Comparison of ENCODE assay signal across 1 cellular context in the genomic region with DNA sequence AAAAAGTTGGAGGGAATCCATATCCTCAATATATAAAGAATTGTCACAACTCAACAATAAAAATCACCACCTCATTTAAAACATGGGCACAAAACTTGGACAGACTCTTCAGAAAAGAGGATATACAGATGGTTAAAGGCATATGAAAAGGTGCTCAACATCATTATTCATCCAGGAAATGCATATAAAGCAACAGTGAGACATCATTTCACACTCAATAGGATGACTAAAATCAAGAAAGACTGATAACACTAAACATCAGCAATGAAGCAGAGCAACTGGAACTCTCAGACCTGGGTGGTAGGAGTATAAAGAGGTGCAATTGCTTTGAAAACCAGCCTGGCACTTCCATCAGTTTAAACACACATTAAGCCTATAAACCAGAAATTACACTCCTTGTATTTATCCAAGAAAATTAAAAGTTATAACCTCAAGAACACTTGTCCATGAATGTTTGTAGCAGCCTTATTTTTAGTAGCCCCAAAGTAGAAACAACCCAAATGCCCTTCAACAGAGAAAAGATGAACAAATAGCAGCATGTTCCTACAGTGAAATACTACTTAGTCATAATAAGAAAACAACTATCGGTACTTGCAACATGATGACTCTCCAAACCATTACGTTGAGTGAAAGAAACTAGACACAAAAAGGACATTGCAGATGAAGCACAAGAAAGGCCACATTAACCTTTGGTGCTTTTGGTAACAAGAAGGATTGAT.
TF ChIP-seq lines count a peak whose summit lies in the region.

No MANE protein-coding gene starts in this region.

TF ChIP-seq in WTC11, 78 proteins besides CTCF, POLR2A, EP300 and RAD21 (continued from another document):
- TF ChIP-seq, protein P1, sequence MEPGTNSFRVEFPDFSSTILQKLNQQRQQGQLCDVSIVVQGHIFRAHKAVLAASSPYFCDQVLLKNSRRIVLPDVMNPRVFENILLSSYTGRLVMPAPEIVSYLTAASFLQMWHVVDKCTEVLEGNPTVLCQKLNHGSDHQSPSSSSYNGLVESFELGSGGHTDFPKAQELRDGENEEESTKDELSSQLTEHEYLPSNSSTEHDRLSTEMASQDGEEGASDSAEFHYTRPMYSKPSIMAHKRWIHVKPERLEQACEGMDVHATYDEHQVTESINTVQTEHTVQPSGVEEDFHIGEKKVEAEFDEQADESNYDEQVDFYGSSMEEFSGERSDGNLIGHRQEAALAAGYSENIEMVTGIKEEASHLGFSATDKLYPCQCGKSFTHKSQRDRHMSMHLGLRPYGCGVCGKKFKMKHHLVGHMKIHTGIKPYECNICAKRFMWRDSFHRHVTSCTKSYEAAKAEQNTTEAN (CRISPR knock-in tag; IDR thresholded peaks at IDR 0.05) = no peak
- no peak for TF ChIP-seq E2F1 (CRISPR knock-in tag; IDR thresholded peaks at IDR 0.05)
- TF ChIP-seq, protein P2, sequence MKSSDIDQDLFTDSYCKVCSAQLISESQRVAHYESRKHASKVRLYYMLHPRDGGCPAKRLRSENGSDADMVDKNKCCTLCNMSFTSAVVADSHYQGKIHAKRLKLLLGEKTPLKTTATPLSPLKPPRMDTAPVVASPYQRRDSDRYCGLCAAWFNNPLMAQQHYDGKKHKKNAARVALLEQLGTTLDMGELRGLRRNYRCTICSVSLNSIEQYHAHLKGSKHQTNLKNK (CRISPR knock-in tag; IDR thresholded peaks at IDR 0.05) = no peak
- no peak for TF ChIP-seq ZNF263 (CRISPR knock-in tag; IDR thresholded peaks at IDR 0.05; ENCODE audit: low read depth)
TF ChIP-seq in WTC11: peak in this region for 0.
